In genomic region chr17:79046501-79047280, GRCh38 we compare ENCODE assay signal across 13 cellular contexts. TPM values are rescaled to one million over a fixed set of nuclear protein-coding genes. Genes with fewer than 3 reads are reported as not detected.
DNase-seq lines count a peak whose midpoint lies in the region; ATAC-seq and TF ChIP-seq lines count a peak whose summit lies in the region.
"Had no signal": no experiment of that assay in that cellular context is flagged by ENCODE, and none has a peak within 500 bp of the region (broad histone marks: within the 10 kb centered on the region; RNA-seq: fewer than 3 reads in every experiment).

No MANE protein-coding gene starts in this region.

- ATAC-seq in natural killer cell treated with Interleukin-12 subunit alpha and Interleukin-12 subunit beta and Interleukin-15 and Interleukin-18, amount 100 ng/mL, for 72 hours = no peak
- ATAC-seq in natural killer cell = no peak
- no peak for ATAC-seq in stimulated activated naive B cell treated with anti-CD40 and anti-IgM and Interleukin-4, amounts not matched to agents 10 μg/mL and 1 μg/mL and 100 μg/mL, for 72 hours (replicated peaks)

- H3K4ac ChIP-seq in neuronal stem cell (ENCODE audit: low read length) = no peak overlapping the region

- H3K27me3 Mint-ChIP-seq in natural killer cell treated with Interleukin-12 subunit alpha and Interleukin-12 subunit beta and Interleukin-15 and Interleukin-18, amount 100 ng/mL, for 72 hours = peaks cover 11 to 12% of the 10 kb centered on the region in 2 donors
- H3K27me3 Mint-ChIP-seq in natural killer cell (ENCODE audit: low read depth in 2 of 2) = peaks cover 7 to 22% of the 10 kb centered on the region in 2 donors
- H3K27me3 Mint-ChIP-seq in stimulated activated naive B cell treated with anti-CD40 and anti-IgM and Interleukin-4, amounts not matched to agents 10 μg/mL and 1 μg/mL and 100 μg/mL, for 72 hours = peaks cover 36 to 51% of the 10 kb centered on the region in 2 donors

- no peaks in the 10 kb centered on the region for H3K9me2 ChIP-seq in PC-9 (ENCODE audit: insufficient read depth)

- peak; percentile 28 for DNase-seq in natural killer cell treated with Interleukin-12 subunit alpha and Interleukin-12 subunit beta and Interleukin-15 and Interleukin-18, amount 100 ng/mL, for 72 hours (ENCODE audit: low spot score)
- DNase-seq in natural killer cell (no peak), esophagus squamous epithelium (lab: John Stamatoyannopoulos, UW) (no peak), neuronal stem cell (ENCODE audit: low spot score) (no peak), nucleus accumbens (lab: John Stamatoyannopoulos, UW) (no peak), COLO829 (ENCODE audit: low spot score) (no peak), PC-9 (no peak)
- DNase-seq in stimulated activated naive B cell treated with anti-CD40 and anti-IgM and Interleukin-4, amounts not matched to agents 10 μg/mL and 1 μg/mL and 100 μg/mL, for 72 hours = no peak

- H4K91ac ChIP-seq in neuronal stem cell (ENCODE audit: low read depth, low read length, poor library complexity) = no peak overlapping the region

- BruUV-seq in PC-9 (replicated peaks; lab: Mats Ljungman, UMichigan) = no TSS peak

- H3K4me1 ChIP-seq in esophagus squamous epithelium (peaks cover 0 to 39% (median 3%) of the 10 kb centered on the region in 3 donors), neuronal stem cell (ENCODE audit: control insufficient read depth in 2 of 2, insufficient read depth in 1 of 2, low read depth in 1 of 2, low read length in 2 of 2) (peaks cover 0 to 17% of the 10 kb centered on the region in 2 donors), PC-9 (replicated peaks; ENCODE audit: insufficient read depth) (no peaks in the 10 kb centered on the region)

- peak overlapping the region; percentile 44 for H2AK5ac ChIP-seq in neuronal stem cell (ENCODE audit: low read depth, low read length)

- TF ChIP-seq CTCF in natural killer cell (IDR thresholded peaks at IDR 0.05) = no peak
- no peak for TF ChIP-seq CTCF in esophagus squamous epithelium (IDR thresholded peaks at IDR 0.05)
- TF ChIP-seq CTCF in PC-9 (conservative IDR thresholded peaks at IDR 0.05) = no peak

- H3K4me3 ChIP-seq in esophagus squamous epithelium (no peak overlapping the region), neuronal stem cell (ENCODE audit: low read length in 2 of 2) (no peak overlapping the region), PC-9 (no peak overlapping the region)
- H3K4me3 ChIP-seq: A549, GM23338, skin epidermis had no signal

- peaks cover 9% of the 10 kb centered on the region for H3F3A ChIP-seq in PC-9 (ENCODE audit: insufficient read depth, low read depth)

- no peak overlapping the region for H2BK5ac ChIP-seq in neuronal stem cell (ENCODE audit: low read length)

- H3K27me3 ChIP-seq in esophagus squamous epithelium (peaks cover 0 to 36% (median 0%) of the 10 kb centered on the region in 4 donors), neuronal stem cell (ENCODE audit: control insufficient read depth in 3 of 3, insufficient read depth in 3 of 3, low read depth in 1 of 3, low read length in 3 of 3) (peaks cover 0 to 25% (median 2%) of the 10 kb centered on the region in 3 experiments), PC-9 (ENCODE audit: insufficient read depth, low read depth) (no peaks in the 10 kb centered on the region)

- no peaks in the 10 kb centered on the region for H3K79me2 ChIP-seq in PC-9 (ENCODE audit: low read depth)

- H3K4me2 ChIP-seq in neuronal stem cell (ENCODE audit: insufficient read depth, low read length, poor library complexity, severe bottlenecking) (no peak overlapping the region), PC-9 (no peak overlapping the region)
- H3K4me2 ChIP-seq: A549, GM23338 had no signal

- peak overlapping the region; percentile 67 for H3K23ac ChIP-seq in neuronal stem cell (ENCODE audit: low read depth, low read length, poor library complexity)

- H3K18ac ChIP-seq in neuronal stem cell (ENCODE audit: low read length) = peak overlapping the region; percentile 87

- H3K36me3 ChIP-seq in esophagus squamous epithelium (peaks cover 0 to 9% (median 0%) of the 10 kb centered on the region in 3 donors), neuronal stem cell (replicated peaks in 1 of 2; ENCODE audit: control insufficient read depth in 2 of 2, insufficient read depth in 2 of 2, low read length in 2 of 2) (peaks cover 0 to 3% of the 10 kb centered on the region in 2 donors), PC-9 (ENCODE audit: low read depth) (no peaks in the 10 kb centered on the region)

- peak overlapping the region in 3 of 4 donors; percentile 34 to 51 (median 40) for H3K27ac ChIP-seq in esophagus squamous epithelium
- H3K27ac ChIP-seq in neuronal stem cell (replicated peaks; ENCODE audit: low read length) = no peak overlapping the region
- H3K27ac ChIP-seq in PC-9 = no peak overlapping the region
- H3K27ac ChIP-seq: A549 had no signal

- no peak overlapping the region for H4K8ac ChIP-seq in neuronal stem cell (ENCODE audit: low read depth, low read length)

- WGBS in esophagus squamous epithelium, 2 donors = 64 to 73% methylated on average over 12 to 21 of the region's 29 CpGs
- no CpG with 5 or more reads among the region's 29 CpGs for WGBS in neuronal stem cell (ENCODE audit: extremely low coverage in 2 of 2, insufficient read length in 2 of 2, insufficient replicate concordance in 1 of 2), 2 donors

- no peak for TF ChIP-seq POLR2A in esophagus squamous epithelium (IDR thresholded peaks at IDR 0.05)

- intact Hi-C loops in natural killer cell (cut with micrococcal nuclease) (loop anchor here (1.0 to 5.0 kb wide), 3 partner anchors 36 to 661 kb away; no protein-coding TSS in a partner anchor), esophagus squamous epithelium (cut with DNase I) (no loop called here), PC-9 (cut with micrococcal nuclease; ENCODE audit: unreplicated experiment) (loop anchor here (1.0 kb wide), 3 partner anchors 36 to 347 kb away; no protein-coding TSS in a partner anchor)

- H3K9me3 ChIP-seq in esophagus squamous epithelium (no peaks in the 10 kb centered on the region), neuronal stem cell (replicated peaks in 1 of 2; ENCODE audit: control insufficient read depth in 2 of 2, insufficient read depth in 1 of 2, low read depth in 1 of 2, low read length in 2 of 2) (peaks cover 3 to 13% of the 10 kb centered on the region in 2 donors), PC-9 (ENCODE audit: insufficient read depth, low read depth) (no peaks in the 10 kb centered on the region)
- H3K9me3 ChIP-seq: A549 had no signal

- no peaks in the 10 kb centered on the region for H3K9me3 Mint-ChIP-seq in natural killer cell treated with Interleukin-12 subunit alpha and Interleukin-12 subunit beta and Interleukin-15 and Interleukin-18, amount 100 ng/mL, for 72 hours
- no peaks in the 10 kb centered on the region for H3K9me3 Mint-ChIP-seq in natural killer cell
- no peaks in the 10 kb centered on the region for H3K9me3 Mint-ChIP-seq in stimulated activated naive B cell treated with anti-CD40 and anti-IgM and Interleukin-4, amounts not matched to agents 10 μg/mL and 1 μg/mL and 100 μg/mL, for 72 hours
- H3K9me3 Mint-ChIP-seq: activated T-helper 2 cell treated with anti-CD3 and anti-CD28 coated beads, Interferon-gamma antibody, Interleukin-2, Interleukin-4, amounts not matched to agents 10 μg/mL and 5 μg/mL and 100 μg/mL, durations not matched to agents 14 hours and 24 hours and 36 hours had no signal

- CTCF ChIA-PET in PC-9 (lab: Charles Lee) = interaction anchor here (0.9 kb wide), 1 partner anchor 25 kb away, joined by 4 read pairs; no protein-coding TSS in a partner anchor

- no peak overlapping the region for H3K27ac Mint-ChIP-seq in natural killer cell treated with Interleukin-12 subunit alpha and Interleukin-12 subunit beta and Interleukin-15 and Interleukin-18, amount 100 ng/mL, for 72 hours
- H3K27ac Mint-ChIP-seq in natural killer cell = no peak overlapping the region
- no peak overlapping the region for H3K27ac Mint-ChIP-seq in stimulated activated naive B cell treated with anti-CD40 and anti-IgM and Interleukin-4, amounts not matched to agents 10 μg/mL and 1 μg/mL and 100 μg/mL, for 72 hours
- H3K27ac Mint-ChIP-seq: activated T-helper 2 cell treated with anti-CD3 and anti-CD28 coated beads, Interferon-gamma antibody, Interleukin-2, Interleukin-4, amounts not matched to agents 10 μg/mL and 5 μg/mL and 100 μg/mL, durations not matched to agents 14 hours and 24 hours and 36 hours; GM23338 had no signal

- H3K14ac ChIP-seq in neuronal stem cell (ENCODE audit: low read length) = no peak overlapping the region

- H3K79me1 ChIP-seq in neuronal stem cell (ENCODE audit: low read depth, low read length) = peaks cover 2% of the 10 kb centered on the region

- peaks cover 3 to 7% of the 10 kb centered on the region in 2 donors for H3K4me1 Mint-ChIP-seq in natural killer cell treated with Interleukin-12 subunit alpha and Interleukin-12 subunit beta and Interleukin-15 and Interleukin-18, amount 100 ng/mL, for 72 hours (ENCODE audit: low read depth in 2 of 2)
- H3K4me1 Mint-ChIP-seq in natural killer cell = peaks cover 0 to 10% of the 10 kb centered on the region in 2 donors
- peaks cover 0 to 6% of the 10 kb centered on the region in 2 donors for H3K4me1 Mint-ChIP-seq in stimulated activated naive B cell treated with anti-CD40 and anti-IgM and Interleukin-4, amounts not matched to agents 10 μg/mL and 1 μg/mL and 100 μg/mL, for 72 hours
- H3K4me1 Mint-ChIP-seq: GM23338 had no signal

- no peak overlapping the region for H3K4me3 Mint-ChIP-seq in natural killer cell treated with Interleukin-12 subunit alpha and Interleukin-12 subunit beta and Interleukin-15 and Interleukin-18, amount 100 ng/mL, for 72 hours
- no peak overlapping the region for H3K4me3 Mint-ChIP-seq in natural killer cell
- no peak overlapping the region for H3K4me3 Mint-ChIP-seq in stimulated activated naive B cell treated with anti-CD40 and anti-IgM and Interleukin-4, amounts not matched to agents 10 μg/mL and 1 μg/mL and 100 μg/mL, for 72 hours
- H3K4me3 Mint-ChIP-seq: GM23338; naive thymus-derived CD4-positive, alpha-beta T cell had no signal

- H2BK15ac ChIP-seq in neuronal stem cell (ENCODE audit: low read length) = peak overlapping the region; percentile 16

- H2BK12ac ChIP-seq in neuronal stem cell (ENCODE audit: low read length) = no peak overlapping the region

- H2AFZ ChIP-seq in neuronal stem cell (ENCODE audit: low read length) (peak overlapping the region; percentile 80), PC-9 (no peak overlapping the region)
- H2AFZ ChIP-seq: GM23338 had no signal

- H3K9ac ChIP-seq in neuronal stem cell (ENCODE audit: low read depth, low read length, poor library complexity) = peak overlapping the region; percentile 26

- H4K20me1 ChIP-seq in PC-9 (ENCODE audit: insufficient read depth) = no peaks in the 10 kb centered on the region

- peak overlapping the region; percentile 67 for H2BK120ac ChIP-seq in neuronal stem cell (ENCODE audit: low read depth, low read length)

- POLR2A ChIA-PET in PC-9 (lab: Charles Lee; ENCODE audit: unreplicated experiment) = no interaction called here

- H3K36me3 Mint-ChIP-seq in natural killer cell treated with Interleukin-12 subunit alpha and Interleukin-12 subunit beta and Interleukin-15 and Interleukin-18, amount 100 ng/mL, for 72 hours = no peaks in the 10 kb centered on the region
- H3K36me3 Mint-ChIP-seq in natural killer cell = no peaks in the 10 kb centered on the region
- no peaks in the 10 kb centered on the region for H3K36me3 Mint-ChIP-seq in stimulated activated naive B cell treated with anti-CD40 and anti-IgM and Interleukin-4, amounts not matched to agents 10 μg/mL and 1 μg/mL and 100 μg/mL, for 72 hours
- H3K36me3 Mint-ChIP-seq: naive thymus-derived CD4-positive, alpha-beta T cell had no signal

RNA-seq across cellular contexts. Expression of gene C1QTNF1, which starts 22.7 kb away (rescaled TPM):
- not detected for total RNA-seq in natural killer cell treated with Interleukin-12 subunit alpha and Interleukin-12 subunit beta and Interleukin-15 and Interleukin-18, amount 100 ng/mL, for 72 hours
- total RNA-seq in natural killer cell (under 1 TPM in 2 of 3 donors, not detected in 1; 0.20 to 0.28 TPM), esophagus squamous epithelium (10 to 100 TPM in 2 of 4 donors, 1 to 10 TPM in 2; 2.7 to 20.4 (median 6.8) TPM), PC-9 (2021) (3.4 and 3.9 TPM in 2 replicates)
- 1.3 TPM for polyA plus RNA-seq in neuronal stem cell (2013, experiment 1 of 2)
- 1.6 TPM for polyA plus RNA-seq in neuronal stem cell (2013, experiment 2 of 2)
- total RNA-seq: activated T-helper 2 cell treated with anti-CD3 and anti-CD28 coated beads, Interferon-gamma antibody, Interleukin-2, Interleukin-4, amounts not matched to agents 10 μg/mL and 5 μg/mL and 100 μg/mL, durations not matched to agents 14 hours and 24 hours and 36 hours had no signal
- polyA plus RNA-seq: naive thymus-derived CD4-positive, alpha-beta T cell had no signal

RNA-seq across cellular contexts. Expression of gene ENGASE, which starts 27.9 kb away (rescaled TPM):
- 10 to 100 TPM; 37.2 to 54.2 TPM for total RNA-seq in natural killer cell treated with Interleukin-12 subunit alpha and Interleukin-12 subunit beta and Interleukin-15 and Interleukin-18, amount 100 ng/mL, for 72 hours
- 10 to 100 TPM; 56.0 to 86.4 (median 56.9) TPM for total RNA-seq in natural killer cell
- 10 to 100 TPM in 2 of 4 donors, 1 to 10 TPM in 2; 6.0 to 32.2 (median 9.5) TPM for total RNA-seq in esophagus squamous epithelium
- 17.4 TPM for polyA plus RNA-seq in neuronal stem cell (2013, experiment 1 of 2)
- 18.1 TPM for polyA plus RNA-seq in neuronal stem cell (2013, experiment 2 of 2)
- total RNA-seq in PC-9 (2021) = 15.7 and 19.5 TPM in 2 replicates

RNA-seq across cellular contexts. Expression of gene CANT1, which starts 37.1 kb away (rescaled TPM):
- total RNA-seq in natural killer cell treated with Interleukin-12 subunit alpha and Interleukin-12 subunit beta and Interleukin-15 and Interleukin-18, amount 100 ng/mL, for 72 hours = 10 to 100 TPM; 65.7 to 72.3 TPM
- 10 to 100 TPM; 40.0 to 58.8 (median 53.4) TPM for total RNA-seq in natural killer cell
- total RNA-seq in esophagus squamous epithelium = 10 to 100 TPM; 36.2 to 58.8 (median 38.3) TPM
- 30.7 TPM for polyA plus RNA-seq in neuronal stem cell (2013, experiment 1 of 2)
- polyA plus RNA-seq in neuronal stem cell (2013, experiment 2 of 2) = 30.5 TPM
- 116 and 183 TPM in 2 replicates for total RNA-seq in PC-9 (2021)

Comparison
In these comparisons a context has a peak if more than half of its experiments do, and no peak if none do; other contexts are left out.
1. H3K27ac ChIP-seq: peak in esophagus squamous epithelium (3 of 4); none in neuronal stem cell (single experiment) and PC-9 (single experiment).